Comparison of ENCODE assay signal across 1 cellular context in the genomic region with DNA sequence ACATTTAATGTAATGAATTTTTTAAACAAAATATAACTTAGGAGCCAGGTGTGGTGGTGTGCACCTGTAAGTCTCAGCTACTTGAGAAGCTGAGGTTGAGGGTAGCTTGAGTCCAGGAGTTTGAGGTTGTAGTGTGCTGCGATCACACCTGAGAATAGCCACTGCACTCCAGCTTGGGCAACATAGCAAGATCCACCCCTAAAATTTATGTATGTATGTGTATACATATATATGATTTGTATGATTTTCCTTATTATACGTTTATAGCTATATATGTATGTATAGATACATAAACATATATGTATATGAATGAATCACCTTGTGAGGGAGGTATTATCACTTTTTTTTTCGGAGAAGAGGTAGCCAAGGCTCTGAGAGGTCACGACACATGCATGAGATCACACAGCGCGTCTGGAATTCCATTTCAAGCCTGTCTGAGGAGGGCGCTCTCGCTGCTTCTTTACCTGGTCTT.
A peak's percentile ranks its signal among the peaks of the same experiment; 100 is the strongest.
TF ChIP-seq lines count a peak whose summit lies in the region.

No MANE protein-coding gene starts in this region.

TF ChIP-seq in HEK293, 187 proteins besides CTCF, POLR2A, EP300 and RAD21 (continued from another document):
- TF ChIP-seq ZNF560 (tag by site-specific recombination; IDR thresholded peaks at IDR 0.05; ENCODE audit: borderline replicate concordance) = no peak
- TF ChIP-seq, protein P1, sequence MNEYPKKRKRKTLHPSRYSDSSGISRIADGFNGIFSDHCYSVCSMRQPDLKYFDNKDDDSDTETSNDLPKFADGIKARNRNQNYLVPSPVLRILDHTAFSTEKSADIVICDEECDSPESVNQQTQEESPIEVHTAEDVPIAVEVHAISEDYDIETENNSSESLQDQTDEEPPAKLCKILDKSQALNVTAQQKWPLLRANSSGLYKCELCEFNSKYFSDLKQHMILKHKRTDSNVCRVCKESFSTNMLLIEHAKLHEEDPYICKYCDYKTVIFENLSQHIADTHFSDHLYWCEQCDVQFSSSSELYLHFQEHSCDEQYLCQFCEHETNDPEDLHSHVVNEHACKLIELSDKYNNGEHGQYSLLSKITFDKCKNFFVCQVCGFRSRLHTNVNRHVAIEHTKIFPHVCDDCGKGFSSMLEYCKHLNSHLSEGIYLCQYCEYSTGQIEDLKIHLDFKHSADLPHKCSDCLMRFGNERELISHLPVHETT (tag by site-specific recombination; IDR thresholded peaks at IDR 0.05) = no peak
- no peak for TF ChIP-seq ZNF664 (tag by site-specific recombination; IDR thresholded peaks at IDR 0.05)
- no peak for TF ChIP-seq ZNF791 (tag by site-specific recombination; IDR thresholded peaks at IDR 0.05)
- TF ChIP-seq, protein P2, sequence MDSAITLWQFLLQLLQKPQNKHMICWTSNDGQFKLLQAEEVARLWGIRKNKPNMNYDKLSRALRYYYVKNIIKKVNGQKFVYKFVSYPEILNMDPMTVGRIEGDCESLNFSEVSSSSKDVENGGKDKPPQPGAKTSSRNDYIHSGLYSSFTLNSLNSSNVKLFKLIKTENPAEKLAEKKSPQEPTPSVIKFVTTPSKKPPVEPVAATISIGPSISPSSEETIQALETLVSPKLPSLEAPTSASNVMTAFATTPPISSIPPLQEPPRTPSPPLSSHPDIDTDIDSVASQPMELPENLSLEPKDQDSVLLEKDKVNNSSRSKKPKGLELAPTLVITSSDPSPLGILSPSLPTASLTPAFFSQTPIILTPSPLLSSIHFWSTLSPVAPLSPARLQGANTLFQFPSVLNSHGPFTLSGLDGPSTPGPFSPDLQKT (IDR thresholded peaks at IDR 0.05; ENCODE audit: borderline replicate concordance, low read depth, low read length) = no peak
- TF ChIP-seq ZNF621 (tag by site-specific recombination; IDR thresholded peaks at IDR 0.05) = no peak
- TF ChIP-seq ZIC2 (tag by site-specific recombination; IDR thresholded peaks at IDR 0.05) = no peak
- TF ChIP-seq, protein P3, sequence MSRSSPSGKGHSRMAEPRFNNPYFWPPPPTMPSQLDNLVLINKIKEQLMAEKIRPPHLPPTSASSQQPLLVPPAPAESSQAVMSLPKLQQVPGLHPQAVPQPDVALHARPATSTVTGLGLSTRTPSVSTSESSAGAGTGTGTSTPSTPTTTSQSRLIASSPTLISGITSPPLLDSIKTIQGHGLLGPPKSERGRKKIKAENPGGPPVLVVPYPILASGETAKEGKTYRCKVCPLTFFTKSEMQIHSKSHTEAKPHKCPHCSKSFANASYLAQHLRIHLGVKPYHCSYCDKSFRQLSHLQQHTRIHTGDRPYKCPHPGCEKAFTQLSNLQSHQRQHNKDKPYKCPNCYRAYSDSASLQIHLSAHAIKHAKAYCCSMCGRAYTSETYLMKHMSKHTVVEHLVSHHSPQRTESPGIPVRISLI (tag by site-specific recombination; IDR thresholded peaks at IDR 0.05) = no peak
- no peak for TF ChIP-seq ZSCAN16 (tag by site-specific recombination; IDR thresholded peaks at IDR 0.05)
- no peak for TF ChIP-seq KLF7 (tag by site-specific recombination; IDR thresholded peaks at IDR 0.05; ENCODE audit: borderline replicate concordance)
- peak; percentile 99 for TF ChIP-seq ZNF768 (tag by site-specific recombination; IDR thresholded peaks at IDR 0.05)
- TF ChIP-seq ZNF658 (tag by site-specific recombination; IDR thresholded peaks at IDR 0.05) = no peak
- TF ChIP-seq ZBTB21 (tag by site-specific recombination; IDR thresholded peaks at IDR 0.05) = no peak
- no peak for TF ChIP-seq ZFP37 (tag by site-specific recombination; IDR thresholded peaks at IDR 0.05)
- TF ChIP-seq, protein P4, sequence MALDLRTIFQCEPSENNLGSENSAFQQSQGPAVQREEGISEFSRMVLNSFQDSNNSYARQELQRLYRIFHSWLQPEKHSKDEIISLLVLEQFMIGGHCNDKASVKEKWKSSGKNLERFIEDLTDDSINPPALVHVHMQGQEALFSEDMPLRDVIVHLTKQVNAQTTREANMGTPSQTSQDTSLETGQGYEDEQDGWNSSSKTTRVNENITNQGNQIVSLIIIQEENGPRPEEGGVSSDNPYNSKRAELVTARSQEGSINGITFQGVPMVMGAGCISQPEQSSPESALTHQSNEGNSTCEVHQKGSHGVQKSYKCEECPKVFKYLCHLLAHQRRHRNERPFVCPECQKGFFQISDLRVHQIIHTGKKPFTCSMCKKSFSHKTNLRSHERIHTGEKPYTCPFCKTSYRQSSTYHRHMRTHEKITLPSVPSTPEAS (tag by site-specific recombination; IDR thresholded peaks at IDR 0.05) = no peak
- peak; percentile 63 for TF ChIP-seq ZNF654 (tag by site-specific recombination; IDR thresholded peaks at IDR 0.05; ENCODE audit: low read depth)
- no peak for TF ChIP-seq INSM2 (tag by site-specific recombination; IDR thresholded peaks at IDR 0.05)
- TF ChIP-seq ZNF311 (tag by site-specific recombination; IDR thresholded peaks at IDR 0.05; ENCODE audit: borderline replicate concordance) = no peak
- no peak for TF ChIP-seq ZNF785 (tag by site-specific recombination; IDR thresholded peaks at IDR 0.05)
- 0 out of 2 replicates have a peak, but pooled peaks have one; percentile 36 for TF ChIP-seq ZNF324 (tag by site-specific recombination; IDR thresholded peaks at IDR 0.05)
- TF ChIP-seq ZEB2 (tag by site-specific recombination; IDR thresholded peaks at IDR 0.05) = peak; percentile 74
- TF ChIP-seq SP7 (tag by site-specific recombination; IDR thresholded peaks at IDR 0.05) = peak; percentile 45; the same call in 1 of the 2 replicates
- TF ChIP-seq, protein P5, sequence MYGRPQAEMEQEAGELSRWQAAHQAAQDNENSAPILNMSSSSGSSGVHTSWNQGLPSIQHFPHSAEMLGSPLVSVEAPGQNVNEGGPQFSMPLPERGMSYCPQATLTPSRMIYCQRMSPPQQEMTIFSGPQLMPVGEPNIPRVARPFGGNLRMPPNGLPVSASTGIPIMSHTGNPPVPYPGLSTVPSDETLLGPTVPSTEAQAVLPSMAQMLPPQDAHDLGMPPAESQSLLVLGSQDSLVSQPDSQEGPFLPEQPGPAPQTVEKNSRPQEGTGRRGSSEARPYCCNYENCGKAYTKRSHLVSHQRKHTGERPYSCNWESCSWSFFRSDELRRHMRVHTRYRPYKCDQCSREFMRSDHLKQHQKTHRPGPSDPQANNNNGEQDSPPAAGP (tag by site-specific recombination; IDR thresholded peaks at IDR 0.05) = no peak
- no peak for TF ChIP-seq ZNF266 (tag by site-specific recombination; IDR thresholded peaks at IDR 0.05; ENCODE audit: low read depth)
- TF ChIP-seq ZNF23 (tag by site-specific recombination; IDR thresholded peaks at IDR 0.05; ENCODE audit: borderline replicate concordance) = no peak
- TF ChIP-seq ZNF18 (tag by site-specific recombination; IDR thresholded peaks at IDR 0.05) = no peak
- TF ChIP-seq ZNF473 (tag by site-specific recombination; IDR thresholded peaks at IDR 0.05) = no peak
- TF ChIP-seq ZNF404 (tag by site-specific recombination; IDR thresholded peaks at IDR 0.05) = no peak
- TF ChIP-seq ZNF596 (tag by site-specific recombination; IDR thresholded peaks at IDR 0.05) = no peak
- no peak for TF ChIP-seq ZBTB1 (tag by site-specific recombination; IDR thresholded peaks at IDR 0.05)
- TF ChIP-seq, protein P6, sequence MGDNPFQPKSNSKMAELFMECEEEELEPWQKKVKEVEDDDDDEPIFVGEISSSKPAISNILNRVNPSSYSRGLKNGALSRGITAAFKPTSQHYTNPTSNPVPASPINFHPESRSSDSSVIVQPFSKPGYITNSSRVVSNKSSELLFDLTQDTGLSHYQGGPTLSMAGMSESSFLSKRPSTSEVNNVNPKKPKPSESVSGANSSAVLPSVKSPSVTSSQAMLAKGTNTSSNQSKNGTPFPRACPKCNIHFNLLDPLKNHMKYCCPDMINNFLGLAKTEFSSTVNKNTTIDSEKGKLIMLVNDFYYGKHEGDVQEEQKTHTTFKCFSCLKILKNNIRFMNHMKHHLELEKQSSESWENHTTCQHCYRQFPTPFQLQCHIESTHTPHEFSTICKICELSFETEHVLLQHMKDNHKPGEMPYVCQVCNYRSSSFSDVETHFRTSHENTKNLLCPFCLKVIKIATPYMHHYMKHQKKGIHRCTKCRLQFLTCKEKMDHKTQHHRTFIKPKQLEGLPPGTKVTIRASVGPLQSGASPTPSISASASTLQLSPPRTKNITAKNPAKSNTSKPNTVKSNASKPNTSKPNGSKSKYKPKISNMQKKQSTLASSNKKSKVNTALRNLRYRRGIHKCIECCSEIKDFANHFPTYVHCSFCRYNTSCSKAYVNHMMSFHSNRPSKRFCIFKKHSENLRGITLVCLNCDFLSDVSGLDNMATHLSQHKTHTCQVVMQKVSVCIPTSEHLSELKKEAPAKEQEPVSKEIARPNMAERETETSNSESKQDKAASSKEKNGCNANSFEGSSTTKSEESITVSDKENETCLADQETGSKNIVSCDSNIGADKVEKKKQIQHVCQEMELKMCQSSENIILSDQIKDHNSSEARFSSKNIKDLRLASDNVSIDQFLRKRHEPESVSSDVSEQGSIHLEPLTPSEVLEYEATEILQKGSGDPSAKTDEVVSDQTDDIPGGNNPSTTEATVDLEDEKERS (tag by site-specific recombination; IDR thresholded peaks at IDR 0.05) = no peak
- TF ChIP-seq ZNF544 (tag by site-specific recombination; IDR thresholded peaks at IDR 0.05) = no peak
- no peak for TF ChIP-seq ZNF600 (tag by site-specific recombination; IDR thresholded peaks at IDR 0.05)
- TF ChIP-seq ZNF239 (tag by site-specific recombination; IDR thresholded peaks at IDR 0.05) = no peak
- no peak for TF ChIP-seq ZFHX2 (tag by site-specific recombination; conservative IDR thresholded peaks at IDR 0.05)
- no peak for TF ChIP-seq ZNF610 (tag by site-specific recombination; IDR thresholded peaks at IDR 0.05; ENCODE audit: borderline replicate concordance)
- TF ChIP-seq ZNF2 (tag by site-specific recombination; IDR thresholded peaks at IDR 0.05) = no peak
